In the genomic region with DNA sequence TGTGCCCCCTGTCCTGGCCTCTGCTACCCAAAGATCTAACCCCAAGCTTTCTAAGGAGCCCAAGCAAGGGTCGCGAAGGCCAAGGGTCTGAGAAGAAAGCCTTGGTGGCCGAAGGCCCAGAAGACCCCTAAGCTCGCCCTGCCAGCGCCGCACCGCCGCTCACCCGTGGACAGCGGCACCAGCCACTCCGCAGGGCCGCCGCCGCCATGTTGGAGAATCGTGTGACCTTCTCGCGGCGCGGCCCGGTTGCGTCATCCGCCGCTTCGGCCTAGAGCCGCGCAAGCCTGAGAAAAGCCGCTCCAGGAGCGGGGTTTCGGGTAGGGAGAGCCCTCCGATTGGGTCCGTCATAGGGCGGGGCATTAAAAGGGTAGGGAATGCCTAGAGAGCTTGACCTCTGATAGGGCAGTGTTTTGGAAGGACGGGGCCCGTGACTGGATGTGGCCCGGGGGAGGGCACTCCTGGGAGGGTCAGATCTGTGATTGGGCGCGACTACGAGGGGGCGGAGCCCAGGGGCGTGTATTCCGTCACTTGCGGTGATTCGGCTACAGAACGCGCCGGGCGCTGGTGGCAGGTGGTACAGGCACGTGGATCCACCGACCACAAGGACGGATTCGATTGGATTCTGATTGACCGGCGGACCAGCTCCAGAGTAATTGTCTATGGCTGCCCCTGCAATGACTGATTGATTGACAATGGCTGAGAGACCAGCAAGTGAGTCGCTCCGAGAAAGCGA, we compare ENCODE assay signal across 8 cellular contexts. TPM values are rescaled to one million over a fixed set of nuclear protein-coding genes. Genes with fewer than 3 reads are reported as not detected.
DNase-seq lines count a peak whose midpoint lies in the region; ATAC-seq and TF ChIP-seq lines count a peak whose summit lies in the region.

TSS of gene TIMM44 (minus strand) at position 223 of the 733 bp plus-strand sequence. CDS start at position 208, 15 bp downstream.

- H3K4me1 ChIP-seq in hepatocyte (ENCODE audit: insufficient read depth): peaks cover 8% of the 10 kb centered on the region

- H3K79me2 ChIP-seq in hepatocyte: peaks cover 37% of the 10 kb centered on the region

- H2AFZ ChIP-seq in hepatocyte: peak within 1 kb of the TSS; percentile 60

- H3K27ac ChIP-seq in hepatocyte: peak within 1 kb of the TSS; percentile 93

- no peaks in the 10 kb centered on the region for H3K9me2 ChIP-seq in hepatocyte (replicated peaks; ENCODE audit: insufficient read depth)

- peak within 1 kb of the TSS; percentile 90 for H3K4me2 ChIP-seq in hepatocyte

- no peaks in the 10 kb centered on the region for H3K27me3 ChIP-seq in hepatocyte

- H3K4me3 ChIP-seq in hepatocyte: peak within 1 kb of the TSS; percentile 45

- DNase-seq in NCI-H2081 (lab: John Stamatoyannopoulos, UW) (peak; percentile 99), T1000 (lab: John Stamatoyannopoulos, UW) (peak; percentile 98), astrocyte of the hippocampus (ENCODE audit: low read depth, low spot score) (peak; percentile 100), hepatocyte (ENCODE audit: low spot score) (peak; percentile 99), renal cortical epithelial cell (ENCODE audit: low read depth) (peak; percentile 98), cortex of kidney (lab: John Stamatoyannopoulos, UW) (no peak)

- H3K36me3 ChIP-seq in hepatocyte (replicated peaks; ENCODE audit: insufficient read depth, low read depth): no peaks in the 10 kb centered on the region

- WGBS in hepatocyte (ENCODE audit: low lambda C conversion rate, missing lambda C conversion rate): under 1% methylated on average over 56 of the region's 56 CpGs

- H3K9me3 ChIP-seq in hepatocyte (ENCODE audit: low read depth): no peaks in the 10 kb centered on the region

- no peak for TF ChIP-seq CTCF in hepatocyte (IDR thresholded peaks at IDR 0.05; ENCODE audit: poor library complexity)

- H4K20me1 ChIP-seq in hepatocyte (ENCODE audit: insufficient read depth, poor library complexity, severe bottlenecking): no peaks in the 10 kb centered on the region

- ATAC-seq in GM18508 (IDR thresholded peaks at IDR 0.05; ENCODE audit: insufficient read depth, unreplicated experiment) (peak; percentile 82), HG03025 (IDR thresholded peaks at IDR 0.05; ENCODE audit: low FRiP score, unreplicated experiment) (peak; percentile 91)

RNA-seq across cellular contexts. Expression of gene TIMM44, which starts in this region (rescaled TPM):
- total RNA-seq in hepatocyte (52.0 and 61.7 TPM in 2 replicates), renal cortical epithelial cell (28.5 and 42.2 TPM in 2 replicates)
- polyA plus RNA-seq in hepatocyte: 40.7 and 54.9 TPM in 2 replicates
